Comparison of ENCODE assay signal across 8 cellular contexts in the genomic region with DNA sequence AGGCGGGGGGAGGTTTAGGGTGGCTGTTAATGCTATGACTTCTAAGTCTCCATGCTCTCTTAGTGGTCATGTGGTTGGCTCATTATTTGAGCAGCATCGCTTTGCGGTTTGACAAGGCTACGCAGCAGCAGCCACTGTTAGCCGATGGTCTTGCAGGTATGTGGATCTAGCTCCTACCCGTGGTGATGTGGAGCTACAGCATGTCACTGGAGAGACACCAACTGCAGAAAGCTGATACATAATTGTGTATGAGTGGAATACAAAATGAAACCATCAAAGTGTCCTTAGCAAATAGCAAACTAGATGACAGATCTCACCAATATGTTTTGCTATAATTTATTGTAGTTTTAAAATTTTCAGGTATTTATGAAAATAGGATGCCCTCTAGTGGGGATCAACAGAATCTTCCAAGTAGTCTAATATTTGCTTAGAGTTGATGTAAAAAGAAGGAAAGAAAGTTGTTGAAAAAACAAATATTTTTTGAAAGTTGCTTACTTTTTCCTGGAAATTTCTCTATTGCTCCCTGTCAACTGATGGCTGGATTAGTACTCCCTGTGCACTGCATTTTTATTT.
DNase-seq lines count a peak whose midpoint lies in the region; ATAC-seq and TF ChIP-seq lines count a peak whose summit lies in the region.

No MANE protein-coding gene starts in this region.

- no peak overlapping the region for H3K4me3 Mint-ChIP-seq in activated CD8-positive, alpha-beta T cell treated with anti-CD3 and anti-CD28 coated beads for 36 hours
- no peak overlapping the region for H3K4me3 Mint-ChIP-seq in T-cell

- no peak overlapping the region for H3K27ac Mint-ChIP-seq in activated CD8-positive, alpha-beta T cell treated with anti-CD3 and anti-CD28 coated beads for 36 hours
- H3K27ac Mint-ChIP-seq in T-cell, result no peak overlapping the region

- TF ChIP-seq CTCF in activated CD8-positive, alpha-beta T cell treated with anti-CD3 and anti-CD28 coated beads for 36 hours (IDR thresholded peaks at IDR 0.05), result peak; percentile 66

- CTCF ChIA-PET in activated CD8-positive, alpha-beta T cell treated with anti-CD3 and anti-CD28 coated beads for 36 hours (lab: Charles Lee), result interaction anchor here (1.3 kb wide), 1 partner anchor 12 kb away, joined by 5 read pairs; no protein-coding TSS in a partner anchor
- CTCF ChIA-PET in T-cell (lab: Charles Lee), result no interaction called here

- peak; percentile 99 for ATAC-seq in GM19455 (IDR thresholded peaks at IDR 0.05; ENCODE audit: unreplicated experiment)
- ATAC-seq in HG03439 (IDR thresholded peaks at IDR 0.05; ENCODE audit: unreplicated experiment), result peak; percentile 100
- ATAC-seq in activated CD8-positive, alpha-beta T cell treated with anti-CD3 and anti-CD28 coated beads for 36 hours, result peak; percentile 68
- no peak for ATAC-seq in T-cell (replicated peaks in 1 of 4)

- intact Hi-C loops in activated CD8-positive, alpha-beta T cell treated with anti-CD3 and anti-CD28 coated beads for 36 hours (cut with micrococcal nuclease), result no loop called here
- intact Hi-C loops in head of caudate nucleus (cut with DNase I) (loop anchor here (10.0 kb wide), 1 partner anchor 201 kb away; no protein-coding TSS in a partner anchor), posterior vena cava (cut with DNase I) (loop anchor here in 1 of 2 donors (5.0 kb wide), 1 partner anchor 203 kb away; no protein-coding TSS in a partner anchor)

- peak; percentile 95 for DNase-seq in EH (ENCODE audit: low read depth)
- peak; percentile 83 for DNase-seq in NCI-H2227 treated with DMSO at 0.1 percent for 48 hours (lab: John Stamatoyannopoulos, UW)
- peak; percentile 42 for DNase-seq in activated CD8-positive, alpha-beta T cell treated with anti-CD3 and anti-CD28 coated beads for 36 hours
- peak; percentile 47 to 93 (median 77) for DNase-seq in head of caudate nucleus
- DNase-seq in posterior vena cava (ENCODE audit: low spot score), result peak; percentile 83
- no peak for DNase-seq in T-cell

- no peaks in the 10 kb centered on the region for H3K36me3 Mint-ChIP-seq in activated CD8-positive, alpha-beta T cell treated with anti-CD3 and anti-CD28 coated beads for 36 hours (ENCODE audit: low read depth)
- no peaks in the 10 kb centered on the region for H3K36me3 Mint-ChIP-seq in T-cell

- POLR2A ChIA-PET in activated CD8-positive, alpha-beta T cell treated with anti-CD3 and anti-CD28 coated beads for 36 hours (lab: Charles Lee), result interaction anchor here (0.7 kb wide), 1 partner anchor 1212 kb away, joined by 3 read pairs; no protein-coding TSS in a partner anchor
- POLR2A ChIA-PET in T-cell (lab: Charles Lee), result no interaction called here

- no peaks in the 10 kb centered on the region for H3K4me1 Mint-ChIP-seq in activated CD8-positive, alpha-beta T cell treated with anti-CD3 and anti-CD28 coated beads for 36 hours (ENCODE audit: low read depth)
- no peaks in the 10 kb centered on the region for H3K4me1 Mint-ChIP-seq in T-cell

- H3K9me3 Mint-ChIP-seq in activated CD8-positive, alpha-beta T cell treated with anti-CD3 and anti-CD28 coated beads for 36 hours, result peaks cover 5% of the 10 kb centered on the region
- H3K9me3 Mint-ChIP-seq in T-cell, result peaks cover 4 to 9% (median 5%) of the 10 kb centered on the region in 3 donors

- no peaks in the 10 kb centered on the region for H3K27me3 Mint-ChIP-seq in activated CD8-positive, alpha-beta T cell treated with anti-CD3 and anti-CD28 coated beads for 36 hours
- H3K27me3 Mint-ChIP-seq in T-cell, result no peaks in the 10 kb centered on the region

Comparison
In these comparisons a context has a peak if more than half of its experiments do, and no peak if none do; other contexts are left out.
1. DNase-seq: peak in EH (single experiment), NCI-H2227 treated with DMSO at 0.1 percent for 48 hours (single experiment), activated CD8-positive, alpha-beta T cell treated with anti-CD3 and anti-CD28 coated beads for 36 hours (single experiment), head of caudate nucleus (42 of 42) and posterior vena cava (single experiment); none in T-cell (0 of 34).
2. ATAC-seq: peak in GM19455 (single experiment), HG03439 (single experiment) and activated CD8-positive, alpha-beta T cell treated with anti-CD3 and anti-CD28 coated beads for 36 hours (single experiment); none in T-cell (0 of 4).